In genomic region chr17:83193336-83194188, GRCh38 we compare ENCODE assay signal across 9 cellular contexts.
DNase-seq lines count a peak whose midpoint lies in the region; ATAC-seq and TF ChIP-seq lines count a peak whose summit lies in the region.
"Had no signal": no experiment of that assay in that cellular context is flagged by ENCODE, and none has a peak within 500 bp of the region (broad histone marks: within the 10 kb centered on the region; RNA-seq: fewer than 3 reads in every experiment).

No MANE protein-coding gene starts in this region.

- DNase-seq in activated naive CD4-positive, alpha-beta T cell treated with anti-CD3 and anti-CD28 coated beads, Interleukin-2, amount 50 U/mL, for 72 hours (ENCODE audit: low spot score in 2 of 2), result peak; percentile 3 to 55
- DNase-seq in activated naive CD4-positive, alpha-beta T cell (lab: John Stamatoyannopoulos, UW), result no peak
- DNase-seq in adipocyte (ENCODE audit: low read depth), result no peak
- DNase-seq in myocyte (ENCODE audit: low read depth), result peak; percentile 92
- DNase-seq in uterus, result peak; percentile 11 to 15
- DNase-seq in hepatocyte (ENCODE audit: low spot score), result no peak
- no peak for DNase-seq in WERI-Rb-1
- DNase-seq: NCI-H1694 had no signal

- no peak overlapping the region for H3K4me2 ChIP-seq in hepatocyte

- no peaks in the 10 kb centered on the region for H3K36me3 Mint-ChIP-seq in activated naive CD4-positive, alpha-beta T cell treated with anti-CD3 and anti-CD28 coated beads, Interleukin-2, amount 50 U/mL, for 72 hours

- TF ChIP-seq CTCF in uterus (IDR thresholded peaks at IDR 0.05) (no peak), hepatocyte (IDR thresholded peaks at IDR 0.05; ENCODE audit: poor library complexity) (no peak), WERI-Rb-1 (IDR thresholded peaks at IDR 0.05; ENCODE audit: low read depth, low read length) (no peak)

- no peaks in the 10 kb centered on the region for H3K9me2 ChIP-seq in hepatocyte (replicated peaks; ENCODE audit: insufficient read depth)

- intact Hi-C loops in uterus (cut with DNase I; ENCODE audit: low total_unique reads), result no loop called here

- H3K27me3 ChIP-seq in adipocyte (replicated peaks; ENCODE audit: control insufficient read depth, insufficient read depth, low read length) (no peaks in the 10 kb centered on the region), uterus (no peaks in the 10 kb centered on the region), hepatocyte (no peaks in the 10 kb centered on the region), WERI-Rb-1 (ENCODE audit: insufficient read depth, low read depth, severe bottlenecking) (no peaks in the 10 kb centered on the region)

- H3K4me1 ChIP-seq in adipocyte (ENCODE audit: control insufficient read depth, insufficient read depth, low read length) (peaks cover 50% of the 10 kb centered on the region), uterus (no peaks in the 10 kb centered on the region), hepatocyte (ENCODE audit: insufficient read depth) (peaks cover 21% of the 10 kb centered on the region)

- WGBS in hepatocyte (ENCODE audit: low lambda C conversion rate, missing lambda C conversion rate), result 84% methylated on average over 12 of the region's 13 CpGs

- H3K9ac ChIP-seq in adipocyte (ENCODE audit: low read length), result peak overlapping the region; percentile 35

- H3K79me2 ChIP-seq in hepatocyte, result no peaks in the 10 kb centered on the region

- TF ChIP-seq POLR2A in uterus (IDR thresholded peaks at IDR 0.05), result no peak

- peak; percentile 71 to 72 for ATAC-seq in activated naive CD4-positive, alpha-beta T cell treated with anti-CD3 and anti-CD28 coated beads, Interleukin-2, amount 50 U/mL, for 72 hours
- ATAC-seq in HG03565 (IDR thresholded peaks at IDR 0.05; ENCODE audit: unreplicated experiment), result no peak

- H3K27ac ChIP-seq in uterus (no peak overlapping the region), hepatocyte (no peak overlapping the region), WERI-Rb-1 (no peak overlapping the region)

- no peak overlapping the region for H2AFZ ChIP-seq in hepatocyte

- H3K9me3 ChIP-seq in adipocyte (ENCODE audit: control insufficient read depth, low read length), result peaks cover 4% of the 10 kb centered on the region
- H3K9me3 ChIP-seq in uterus, result no peaks in the 10 kb centered on the region
- H3K9me3 ChIP-seq in hepatocyte (ENCODE audit: low read depth), result no peaks in the 10 kb centered on the region
- H3K9me3 ChIP-seq in WERI-Rb-1 (ENCODE audit: severe bottlenecking), result peaks cover 9% of the 10 kb centered on the region

- no peaks in the 10 kb centered on the region for H4K20me1 ChIP-seq in hepatocyte (ENCODE audit: insufficient read depth, poor library complexity, severe bottlenecking)

- H3K4me3 ChIP-seq in adipocyte (ENCODE audit: low read length) (no peak overlapping the region), uterus (no peak overlapping the region), hepatocyte (no peak overlapping the region), WERI-Rb-1 (ENCODE audit: low read depth, low read length) (no peak overlapping the region)

- H3K36me3 ChIP-seq in adipocyte (ENCODE audit: control insufficient read depth, insufficient read depth, low read length, severe bottlenecking) (no peaks in the 10 kb centered on the region), uterus (no peaks in the 10 kb centered on the region), hepatocyte (replicated peaks; ENCODE audit: insufficient read depth, low read depth) (no peaks in the 10 kb centered on the region), WERI-Rb-1 (no peaks in the 10 kb centered on the region)

- H3K27ac Mint-ChIP-seq in activated naive CD4-positive, alpha-beta T cell treated with anti-CD3 and anti-CD28 coated beads, Interleukin-2, amount 50 U/mL, for 72 hours, result no peak overlapping the region

- H3K9me3 Mint-ChIP-seq in activated naive CD4-positive, alpha-beta T cell treated with anti-CD3 and anti-CD28 coated beads, Interleukin-2, amount 50 U/mL, for 72 hours, result no peaks in the 10 kb centered on the region

Comparison
In these comparisons a context has a peak if more than half of its experiments do, and no peak if none do; other contexts are left out.
1. DNase-seq: peak in activated naive CD4-positive, alpha-beta T cell treated with anti-CD3 and anti-CD28 coated beads, Interleukin-2, amount 50 U/mL, for 72 hours (2 of 2), myocyte (single experiment) and uterus (2 of 2); none in activated naive CD4-positive, alpha-beta T cell (0 of 4), adipocyte (single experiment), hepatocyte (single experiment) and WERI-Rb-1 (single experiment).